In genomic region chr5:56159521-56159947, GRCh38 we compare ENCODE assay signal across 9 cellular contexts.
DNase-seq lines count a peak whose midpoint lies in the region; ATAC-seq, FAIRE-seq and TF ChIP-seq lines count a peak whose summit lies in the region.
"Had no signal": no experiment of that assay in that cellular context is flagged by ENCODE, and none has a peak within 500 bp of the region (broad histone marks: within the 10 kb centered on the region; RNA-seq: fewer than 3 reads in every experiment).

No MANE protein-coding gene starts in this region.

- no peak overlapping the region for H2AK5ac ChIP-seq in mesenchymal stem cell (ENCODE audit: low read length, severe bottlenecking)

- peak overlapping the region; percentile 21 for H2BK120ac ChIP-seq in mesenchymal stem cell (ENCODE audit: low read depth, low read length)

- CTCF ChIA-PET in CD4-positive, alpha-beta T cell (lab: Charles Lee): no interaction called here
- CTCF ChIA-PET in activated CD4-positive, alpha-beta memory T cell treated with anti-CD3 and anti-CD28 coated beads for 36 hours (lab: Charles Lee): interaction anchor here (1.5 to 1.7 kb wide), 2 partner anchors 223 kb away, joined by 4 to 6 read pairs; no protein-coding TSS in a partner anchor

- H3K27me3 Mint-ChIP-seq in CD4-positive, alpha-beta T cell: no peaks in the 10 kb centered on the region
- no peaks in the 10 kb centered on the region for H3K27me3 Mint-ChIP-seq in activated CD4-positive, alpha-beta memory T cell treated with anti-CD3 and anti-CD28 coated beads for 36 hours

- no peaks in the 10 kb centered on the region for H3K9me3 ChIP-seq in CD4-positive, alpha-beta T cell (ENCODE audit: control insufficient read depth, low read length)
- H3K9me3 ChIP-seq in HUES48 (ENCODE audit: control insufficient read depth, insufficient read depth, low read length) (no peaks in the 10 kb centered on the region), mesenchymal stem cell (ENCODE audit: control insufficient read depth, low read length) (no peaks in the 10 kb centered on the region)

- no peak for ATAC-seq in CD4-positive, alpha-beta T cell (ENCODE audit: poor library complexity)
- ATAC-seq: esophagus mucosa had no signal

- peak overlapping the region; percentile 80 for H4K91ac ChIP-seq in mesenchymal stem cell (ENCODE audit: low read length)

- no peak overlapping the region for H3K9ac ChIP-seq in HUES48 (ENCODE audit: low read depth, low read length)
- H3K9ac ChIP-seq in mesenchymal stem cell (ENCODE audit: low read length): no peak overlapping the region

- no peaks in the 10 kb centered on the region for H3K9me3 Mint-ChIP-seq in CD4-positive, alpha-beta T cell
- H3K9me3 Mint-ChIP-seq in activated CD4-positive, alpha-beta memory T cell treated with anti-CD3 and anti-CD28 coated beads for 36 hours: no peaks in the 10 kb centered on the region
- H3K9me3 Mint-ChIP-seq: activated B cell treated with CpG ODN at 0.5 μM for 24 hours had no signal

- no peak overlapping the region for H3K23ac ChIP-seq in mesenchymal stem cell (ENCODE audit: low read length in 2 of 2)

- peak overlapping the region; percentile 78 for H3K4me3 Mint-ChIP-seq in CD4-positive, alpha-beta T cell
- H3K4me3 Mint-ChIP-seq in activated CD4-positive, alpha-beta memory T cell treated with anti-CD3 and anti-CD28 coated beads for 36 hours: peak overlapping the region; percentile 72
- H3K4me3 Mint-ChIP-seq: activated B cell treated with CpG ODN at 0.5 μM for 24 hours had no signal

- H2BK12ac ChIP-seq in mesenchymal stem cell (ENCODE audit: low read length in 2 of 2): peak overlapping the region; percentile 51 to 91

- no peak overlapping the region for H2BK5ac ChIP-seq in mesenchymal stem cell (ENCODE audit: low read depth, low read length, poor library complexity, severe bottlenecking)

- peak overlapping the region; percentile 65 for H3K27ac ChIP-seq in CD4-positive, alpha-beta T cell (ENCODE audit: low read depth, low read length)
- peak overlapping the region; percentile 28 for H3K27ac ChIP-seq in HUES48 (ENCODE audit: low read depth, low read length)
- no peak overlapping the region for H3K27ac ChIP-seq in mesenchymal stem cell (ENCODE audit: low read length, poor library complexity, severe bottlenecking)

- peaks cover 37% of the 10 kb centered on the region for H3K36me3 Mint-ChIP-seq in CD4-positive, alpha-beta T cell (ENCODE audit: low read depth)
- no peaks in the 10 kb centered on the region for H3K36me3 Mint-ChIP-seq in activated CD4-positive, alpha-beta memory T cell treated with anti-CD3 and anti-CD28 coated beads for 36 hours

- DNase-seq in CD4-positive, alpha-beta T cell: no peak
- no peak for DNase-seq in activated CD4-positive, alpha-beta memory T cell treated with anti-CD3 and anti-CD28 coated beads for 36 hours
- DNase-seq in mesenchymal stem cell (peak; percentile 52), RPMI8226 (no peak), RCC 7860 (ENCODE audit: low spot score) (no peak), NCI-H2029 (lab: John Stamatoyannopoulos, UW) (no peak)
- DNase-seq: activated B cell treated with CpG ODN at 0.5 μM for 24 hours had no signal

- intact Hi-C loops in CD4-positive, alpha-beta T cell (cut with DNase I, micrococcal nuclease): loop anchor here in 1 of 2 experiments (2.0 to 5.0 kb wide), 3 partner anchors 15 to 102 kb away; no protein-coding TSS in a partner anchor
- intact Hi-C loops in activated CD4-positive, alpha-beta memory T cell treated with anti-CD3 and anti-CD28 coated beads for 36 hours (cut with micrococcal nuclease): loop anchor here (5.0 to 10.0 kb wide), 2 partner anchors 57 to 165 kb away; no protein-coding TSS in a partner anchor

- no peak overlapping the region for H3K14ac ChIP-seq in mesenchymal stem cell (ENCODE audit: low read length in 2 of 2)

- TF ChIP-seq CTCF in CD4-positive, alpha-beta T cell (IDR thresholded peaks at IDR 0.05): no peak

- H3K27me3 ChIP-seq in CD4-positive, alpha-beta T cell (ENCODE audit: control insufficient read depth, insufficient read depth, low read length): no peaks in the 10 kb centered on the region
- H3K27me3 ChIP-seq in HUES48 (ENCODE audit: control insufficient read depth, insufficient read depth, low read length): no peaks in the 10 kb centered on the region
- no peaks in the 10 kb centered on the region for H3K27me3 ChIP-seq in mesenchymal stem cell (ENCODE audit: control insufficient read depth in 1 of 2, insufficient read depth in 1 of 2, low read length in 2 of 2)

- peak overlapping the region; percentile 69 for H4K8ac ChIP-seq in mesenchymal stem cell (ENCODE audit: low read length)

- peaks cover 23% of the 10 kb centered on the region for H3K4me1 ChIP-seq in HUES48 (ENCODE audit: control insufficient read depth, insufficient read depth, low read length)
- H3K4me1 ChIP-seq in mesenchymal stem cell (ENCODE audit: control insufficient read depth, insufficient read depth, low read depth, low read length): peaks cover 1% of the 10 kb centered on the region

- H3K4ac ChIP-seq in mesenchymal stem cell (ENCODE audit: low read depth in 1 of 2, low read length in 2 of 2): peak overlapping the region in 1 of 2 experiments; percentile 98

- no peaks in the 10 kb centered on the region for H3K36me3 ChIP-seq in HUES48 (ENCODE audit: control insufficient read depth, insufficient read depth, low read length)
- no peaks in the 10 kb centered on the region for H3K36me3 ChIP-seq in mesenchymal stem cell (ENCODE audit: control insufficient read depth in 1 of 2, insufficient read depth in 2 of 2, low read depth in 1 of 2, low read length in 2 of 2)

- peak overlapping the region; percentile 70 for H2BK15ac ChIP-seq in mesenchymal stem cell (ENCODE audit: low read depth, poor library complexity, severe bottlenecking)

- no peak overlapping the region for H3K4me2 ChIP-seq in mesenchymal stem cell (ENCODE audit: low read length, poor library complexity, severe bottlenecking)

- H3K4me3 ChIP-seq in HUES48 (ENCODE audit: low read depth, low read length) (no peak overlapping the region), mesenchymal stem cell (ENCODE audit: insufficient read depth in 1 of 2, low read depth in 1 of 2, low read length in 2 of 2) (no peak overlapping the region)

- no peaks in the 10 kb centered on the region for H3K79me1 ChIP-seq in mesenchymal stem cell (replicated peaks; ENCODE audit: low read length, poor library complexity, severe bottlenecking)

- FAIRE-seq in RCC 7860 (lab: Jason Lieb, UNC): no peak

- no peak overlapping the region for H2AFZ ChIP-seq in mesenchymal stem cell (ENCODE audit: low read depth, low read length)

- H3K4me1 Mint-ChIP-seq in CD4-positive, alpha-beta T cell (ENCODE audit: low read depth): peaks cover 90% of the 10 kb centered on the region
- peaks cover 63% of the 10 kb centered on the region for H3K4me1 Mint-ChIP-seq in activated CD4-positive, alpha-beta memory T cell treated with anti-CD3 and anti-CD28 coated beads for 36 hours (ENCODE audit: low read depth)

- WGBS in mesenchymal stem cell: 79% methylated on average over 6 of the region's 7 CpGs

- peak overlapping the region; percentile 100 for H3K27ac Mint-ChIP-seq in CD4-positive, alpha-beta T cell
- peak overlapping the region; percentile 88 for H3K27ac Mint-ChIP-seq in activated CD4-positive, alpha-beta memory T cell treated with anti-CD3 and anti-CD28 coated beads for 36 hours
- H3K27ac Mint-ChIP-seq: activated B cell treated with CpG ODN at 0.5 μM for 24 hours had no signal

- POLR2A ChIA-PET in CD4-positive, alpha-beta T cell (lab: Charles Lee): interaction anchor here (0.6 to 2.8 kb wide), 7 partner anchors 17 to 174 kb away, joined by 3 to 9 read pairs (median 3); no protein-coding TSS in a partner anchor
- POLR2A ChIA-PET in activated CD4-positive, alpha-beta memory T cell treated with anti-CD3 and anti-CD28 coated beads for 36 hours (lab: Charles Lee): interaction anchor here (1.0 to 1.4 kb wide), 2 partner anchors 147 to 223 kb away, joined by 4 read pairs; no protein-coding TSS in a partner anchor

- H3K18ac ChIP-seq in mesenchymal stem cell (ENCODE audit: low read depth in 1 of 2, low read length in 2 of 2): peak overlapping the region; percentile 45 to 82
